Comparison of ENCODE assay signal across 29 cellular contexts in the genomic region with DNA sequence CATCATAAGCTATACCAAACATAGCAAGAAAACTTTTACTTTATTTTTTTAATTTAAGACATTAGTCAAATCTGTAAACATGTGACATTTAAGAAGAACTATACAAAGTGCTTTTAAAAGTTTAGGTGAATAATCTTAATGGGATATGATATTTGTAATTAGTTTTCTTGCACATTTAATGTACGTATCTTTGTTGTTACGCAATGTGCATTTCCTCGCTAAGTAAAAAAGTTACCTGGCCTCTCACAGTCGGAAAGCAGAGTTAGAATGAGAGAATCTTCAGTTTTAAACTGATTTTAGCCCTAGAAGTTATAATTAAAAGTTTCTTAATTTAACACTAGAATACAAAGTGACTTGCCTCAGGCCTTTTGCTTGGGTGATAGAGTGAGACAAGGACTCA.
"Had no signal": no experiment of that assay in that cellular context is flagged by ENCODE, and none has a peak within 500 bp of the region (broad histone marks: within the 10 kb centered on the region; RNA-seq: fewer than 3 reads in every experiment).

No MANE protein-coding gene starts in this region.

- H3K9ac ChIP-seq: neural progenitor cell, parathyroid adenoma had no signal

- H3K27ac ChIP-seq: neural progenitor cell, ovary, parathyroid adenoma, psoas muscle, skin epidermis, spleen, suprapubic skin, testis, tibial artery, transverse colon, upper lobe of right lung, vagina had no signal

- DNase-seq: naive thymus-derived CD4-positive, alpha-beta T cell; natural killer cell; occipital lobe; ovary; posterior cingulate gyrus; psoas muscle; right cardiac atrium; spleen; stimulated activated CD4-positive, alpha-beta T cell treated with anti-CD3 and anti-CD28 coated beads, Interleukin-12 subunit alpha, Interleukin-12 subunit beta, amount 100 ng/mL, for 4 hours; stimulated activated CD4-positive, alpha-beta T cell treated with anti-CD3 and anti-CD28 coated beads, Interleukin-1b, Interleukin-23, amount 100 ng/mL, for 48 hours; stimulated activated CD4-positive, alpha-beta T cell treated with anti-CD3 and anti-CD28 coated beads, Interleukin-4, amount 100 ng/mL, for 1 hour; stimulated activated CD4-positive, alpha-beta T cell treated with anti-CD3 and anti-CD28 coated beads, Interleukin-4, amount 100 ng/mL, for 4 hours; stimulated activated CD8-positive, alpha-beta memory T cell treated with anti-CD3 and anti-CD28 coated beads, Interleukin-4, amount 100 ng/mL, for 48 hours; stimulated activated naive CD4-positive, alpha-beta T cell; stimulated activated naive CD8-positive, alpha-beta T cell treated with anti-CD3 and anti-CD28 coated beads, Interleukin-15, amount 100 ng/mL, for 72 hours; stimulated activated naive CD8-positive, alpha-beta T cell treated with anti-CD3 and anti-CD28 coated beads, Interleukin-15, Interleukin-2, amounts not matched to agents 100 U/mL and 50 U/mL, for 24 hours; substantia nigra; testis; tibial artery; transverse colon; upper lobe of right lung had no signal

- H3K9me3 ChIP-seq: ovary, testis, tibial artery, upper lobe of right lung, vagina had no signal

- H3K36me3 ChIP-seq: neural progenitor cell, ovary, spleen, suprapubic skin, tibial artery, transverse colon, upper lobe of right lung, vagina had no signal

- H3K4me2 ChIP-seq: neural progenitor cell, smooth muscle cell had no signal

- ATAC-seq: naive thymus-derived CD4-positive, alpha-beta T cell; natural killer cell; psoas muscle; right cardiac atrium; sciatic nerve; stimulated activated memory B cell treated with anti-CD40 and anti-IgM and Interleukin-4, amounts not matched to agents 10 μg/mL and 1 μg/mL and 100 μg/mL, for 72 hours; stimulated activated naive CD8-positive, alpha-beta T cell treated with anti-CD3 and anti-CD28 coated beads, Interleukin-15, amount 100 ng/mL, for 72 hours; stimulated activated naive CD8-positive, alpha-beta T cell treated with anti-CD3 and anti-CD28 coated beads, Interleukin-15, Interleukin-2, amounts not matched to agents 100 U/mL and 50 U/mL, for 24 hours; upper lobe of right lung had no signal

- H3K27me3 ChIP-seq: neural progenitor cell, ovary, spleen, suprapubic skin, testis, tibial artery, transverse colon, upper lobe of right lung, vagina had no signal

- H3K4me1 ChIP-seq: neural progenitor cell, parathyroid adenoma, psoas muscle, spleen, suprapubic skin, testis, tibial artery, transverse colon, upper lobe of right lung, vagina had no signal

- H3K79me2 ChIP-seq: parathyroid adenoma had no signal

- H2AFZ ChIP-seq: neural progenitor cell, parathyroid adenoma had no signal

- H3K4me3 ChIP-seq: neural progenitor cell, ovary, psoas muscle, skin epidermis, smooth muscle cell, spleen, suprapubic skin, testis, tibial artery, transverse colon, upper lobe of right lung, vagina had no signal
